In genomic region chr3:33145901-33146580, GRCh38 we compare ENCODE assay signal across 17 cellular contexts. TPM values are rescaled to one million over a fixed set of nuclear protein-coding genes. Genes with fewer than 3 reads are reported as not detected.
A peak's percentile ranks its signal among the peaks of the same experiment; 100 is the strongest.
DNase-seq lines count a peak whose midpoint lies in the region; TF ChIP-seq lines count a peak whose summit lies in the region.
"Had no signal": no experiment of that assay in that cellular context is flagged by ENCODE, and none has a peak within 500 bp of the region (broad histone marks: within the 10 kb centered on the region; RNA-seq: fewer than 3 reads in every experiment).

No MANE protein-coding gene starts in this region.

- POLR2A ChIA-PET in SK-N-SH (lab: Yijun Ruan, JAX): no interaction called here

- H3K4me1 ChIP-seq in SK-N-SH (ENCODE audit: control insufficient read depth in 1 of 2, insufficient read depth in 2 of 2, low read depth in 1 of 2, low read length in 1 of 2): peaks cover 2 to 9% of the 10 kb centered on the region in 2 experiments; a peak in 2 of 4 replicates

- WGBS in SK-N-SH (ENCODE audit: low lambda C conversion rate): 88% methylated on average over 7 of the region's 9 CpGs

- no peaks in the 10 kb centered on the region for H3K79me2 ChIP-seq in SK-N-SH (ENCODE audit: insufficient read depth)

- no peak for TF ChIP-seq RAD21 in SK-N-SH (IDR thresholded peaks at IDR 0.05; ENCODE audit: low read length)

- CTCF ChIA-PET in SK-N-SH (lab: Yijun Ruan, JAX): interaction anchor here (0.7 to 4.5 kb wide), 3 partner anchors 12 to 226 kb away, joined by 3 to 25 read pairs (median 5); no protein-coding TSS in a partner anchor

- H3K27ac Mint-ChIP-seq in chondrocyte (ENCODE audit: unreplicated experiment) (peak overlapping the region; percentile 66), nephron (peak overlapping the region in 2 of 3 experiments; percentile 85 to 91)

- no peaks in the 10 kb centered on the region for H4K20me1 ChIP-seq in SK-N-SH (ENCODE audit: insufficient read depth)

- peak overlapping the region; percentile 94 for H3K27ac ChIP-seq in angular gyrus (ENCODE audit: low read depth, low read length)
- peak overlapping the region; percentile 95 for H3K27ac ChIP-seq in temporal lobe (ENCODE audit: low read depth, low read length)
- no peak overlapping the region for H3K27ac ChIP-seq in SK-N-SH (ENCODE audit: low read depth in 2 of 2, low read length in 1 of 2)
- H3K27ac ChIP-seq: GM23248 had no signal

- H3K36me3 Mint-ChIP-seq in chondrocyte (ENCODE audit: low read depth): peaks cover 23% of the 10 kb centered on the region
- H3K36me3 Mint-ChIP-seq in nephron (ENCODE audit: low read depth): peaks cover 33% of the 10 kb centered on the region

- peaks cover 4% of the 10 kb centered on the region for H3F3A ChIP-seq in SK-N-SH (replicated peaks; ENCODE audit: insufficient read depth)

- H3K9me2 ChIP-seq in SK-N-SH: no peaks in the 10 kb centered on the region

- DNase-seq in chondrocyte (ENCODE audit: low spot score) (no peak), NCI-H2029 treated with DMSO at 0.1 percent for 48 hours (lab: John Stamatoyannopoulos, UW) (no peak), SK-N-SH (no peak), NCI-H526 treated with DMSO at 0.1 percent for 48 hours (lab: John Stamatoyannopoulos, UW) (no peak), NOMO-1 treated with dmso at 0.1 percent for 144 hours (lab: John Stamatoyannopoulos, UW; ENCODE audit: unreplicated experiment) (no peak)
- DNase-seq: CD8-positive, alpha-beta memory T cell; DMS53; MM.1S; NCI-H146; NCI-H2081 treated with DMSO at 0.1 percent for 48 hours; NCI-H748 treated with DMSO at 0.1 percent for 48 hours had no signal

- TF ChIP-seq EP300 in SK-N-SH (IDR thresholded peaks at IDR 0.05; ENCODE audit: borderline replicate concordance in 1 of 2, low read depth in 1 of 2, low read length in 1 of 2): no peak

- H3K36me3 ChIP-seq in SK-N-SH (replicated peaks in 1 of 2; ENCODE audit: control insufficient read depth in 1 of 2, insufficient read depth in 2 of 2, low read length in 1 of 2): peaks cover 13 to 23% of the 10 kb centered on the region in 2 experiments

- no peaks in the 10 kb centered on the region for H3K9me3 ChIP-seq in SK-N-SH
- H3K9me3 ChIP-seq: HAP-1 had no signal

- H3K4me1 Mint-ChIP-seq in chondrocyte (ENCODE audit: low read depth) (peaks cover 68% of the 10 kb centered on the region), nephron (peaks cover 55% of the 10 kb centered on the region)

- no peak overlapping the region for H2AFZ ChIP-seq in SK-N-SH (ENCODE audit: low read depth)
- H2AFZ ChIP-seq: GM23248 had no signal

- no peak overlapping the region for H3K4me2 ChIP-seq in SK-N-SH

- H3K4me3 ChIP-seq in SK-N-SH (ENCODE audit: low read depth in 2 of 2, low read length in 1 of 2): no peak overlapping the region
- H3K4me3 ChIP-seq: GM12878, GM23248, HAP-1 had no signal

- no peak overlapping the region for H3K9ac ChIP-seq in SK-N-SH
- H3K9ac ChIP-seq: GM23248 had no signal

- TF ChIP-seq CTCF in chondrocyte (IDR thresholded peaks at IDR 0.05) (no peak), nephron (IDR thresholded peaks at IDR 0.05; ENCODE audit: unreplicated experiment in 3 of 3) (no peak), SK-N-SH (IDR thresholded peaks at IDR 0.05) (no peak)

- H3K27me3 Mint-ChIP-seq in chondrocyte (ENCODE audit: low read depth) (no peaks in the 10 kb centered on the region), nephron (ENCODE audit: low read depth) (peaks cover 4% of the 10 kb centered on the region)

- H3K9me3 Mint-ChIP-seq in chondrocyte (ENCODE audit: low read depth) (peaks cover 5% of the 10 kb centered on the region), nephron (no peaks in the 10 kb centered on the region)
- H3K9me3 Mint-ChIP-seq: CD8-positive, alpha-beta memory T cell had no signal

- H3K4me3 Mint-ChIP-seq in chondrocyte (ENCODE audit: unreplicated experiment): no peak overlapping the region
- no peak overlapping the region for H3K4me3 Mint-ChIP-seq in nephron
- H3K4me3 Mint-ChIP-seq: CD8-positive, alpha-beta memory T cell had no signal

- no peaks in the 10 kb centered on the region for H3K27me3 ChIP-seq in SK-N-SH (ENCODE audit: insufficient read depth)

TF ChIP-seq in SK-N-SH, 30 proteins besides CTCF, POLR2A, EP300 and RAD21:
- TF ChIP-seq TEAD4 (IDR thresholded peaks at IDR 0.05; ENCODE audit: borderline replicate concordance, insufficient read depth): no peak
- no peak for TF ChIP-seq SIN3A (IDR thresholded peaks at IDR 0.05; ENCODE audit: borderline replicate concordance, low read depth, low read length)
- no peak for TF ChIP-seq RCOR1 (IDR thresholded peaks at IDR 0.05; ENCODE audit: low read length)
- TF ChIP-seq CHD2 (IDR thresholded peaks at IDR 0.05; ENCODE audit: low read length, partially characterized antibody): no peak
- TF ChIP-seq USF2 (IDR thresholded peaks at IDR 0.05; ENCODE audit: borderline replicate concordance, low read depth, low read length): no peak
- TF ChIP-seq MAX (IDR thresholded peaks at IDR 0.05; ENCODE audit: low read depth): no peak
- TF ChIP-seq PBX3 (IDR thresholded peaks at IDR 0.05): no peak
- no peak for TF ChIP-seq POLR2AphosphoS5 (IDR thresholded peaks at IDR 0.05; ENCODE audit: low read depth, low read length)
- TF ChIP-seq FOXJ3 (CRISPR knock-in tag; IDR thresholded peaks at IDR 0.05): no peak
- no peak for TF ChIP-seq YY1 (IDR thresholded peaks at IDR 0.05; ENCODE audit: low read depth)
- no peak for TF ChIP-seq RFX5 (IDR thresholded peaks at IDR 0.05; ENCODE audit: low read length)
- TF ChIP-seq MEF2A (IDR thresholded peaks at IDR 0.05; ENCODE audit: borderline replicate concordance, low read depth): no peak
- TF ChIP-seq ELF1 (IDR thresholded peaks at IDR 0.05): no peak
- no peak for TF ChIP-seq JUND (IDR thresholded peaks at IDR 0.05)
- TF ChIP-seq TAF1 (IDR thresholded peaks at IDR 0.05; ENCODE audit: borderline replicate concordance, low read depth, low read length): no peak
- no peak for TF ChIP-seq FOXM1 (IDR thresholded peaks at IDR 0.05; ENCODE audit: low read depth)
- TF ChIP-seq REST (IDR thresholded peaks at IDR 0.05; ENCODE audit: low read depth, low read length): no peak

RNA-seq across cellular contexts. Expression of gene CRTAP, which starts 32.2 kb away (rescaled TPM):
- total RNA-seq in chondrocyte (269 to 358 TPM (median 276 TPM) in 3 replicates), temporal lobe (14.0 TPM)
- 198 and 240 TPM in 2 replicates for polyA plus RNA-seq in SK-N-SH (2012; rRNA removed)
- 246 and 266 TPM in 2 replicates for polyA plus RNA-seq in SK-N-SH (2012; cell fraction: cytosol; rRNA removed)
- 41.2 and 84.3 TPM in 2 replicates for polyA plus RNA-seq in SK-N-SH (2012; cell fraction: nucleus; rRNA removed)

RNA-seq across cellular contexts. Expression of gene GLB1, which starts 49.1 kb away (rescaled TPM):
- total RNA-seq in chondrocyte: 80.5 to 96.4 TPM (median 95.4 TPM) in 3 replicates
- 9.1 TPM for total RNA-seq in temporal lobe
- polyA plus RNA-seq in SK-N-SH (2012; rRNA removed): 80.3 and 102 TPM in 2 replicates
- 74.7 and 84.2 TPM in 2 replicates for polyA plus RNA-seq in SK-N-SH (2012; cell fraction: cytosol; rRNA removed)
- 84.8 and 88.0 TPM in 2 replicates for polyA plus RNA-seq in SK-N-SH (2012; cell fraction: nucleus; rRNA removed)

RNA-seq across cellular contexts. Expression of gene TMPPE, which starts 49.1 kb away (rescaled TPM):
- total RNA-seq in chondrocyte: 8.1 to 9.6 TPM (median 9.5 TPM) in 3 replicates
- 4.2 TPM for total RNA-seq in temporal lobe
- 1.4 and 1.7 TPM in 2 replicates for polyA plus RNA-seq in SK-N-SH (2012; rRNA removed)
- 1.1 and 1.7 TPM in 2 replicates for polyA plus RNA-seq in SK-N-SH (2012; cell fraction: cytosol; rRNA removed)
- polyA plus RNA-seq in SK-N-SH (2012; cell fraction: nucleus; rRNA removed): 1.4 and 1.6 TPM in 2 replicates

Comparison
In these comparisons a context has a peak if more than half of its experiments do, and no peak if none do; other contexts are left out.
1. H3K27ac ChIP-seq: peak in angular gyrus (single experiment) and temporal lobe (single experiment); none in SK-N-SH (0 of 2).
2. RNA of gene CRTAP, which starts 32.2 kb away (total RNA-seq): 269 to 358 TPM in chondrocyte; 14.0 TPM in temporal lobe (single experiment); every median in the first group is over 10 times any median in the second.